In genomic region chr4:19879330-19879729, GRCh38 we compare ENCODE assay signal across 15 cellular contexts.
A peak's percentile ranks its signal among the peaks of the same experiment; 100 is the strongest.
DNase-seq lines count a peak whose midpoint lies in the region; ATAC-seq and TF ChIP-seq lines count a peak whose summit lies in the region.
"Had no signal": no experiment of that assay in that cellular context is flagged by ENCODE, and none has a peak within 500 bp of the region (broad histone marks: within the 10 kb centered on the region; RNA-seq: fewer than 3 reads in every experiment).

No MANE protein-coding gene starts in this region.

- TF ChIP-seq CTCF in smooth muscle cell (IDR thresholded peaks at IDR 0.05; ENCODE audit: borderline replicate concordance, insufficient read depth, poor library complexity, severe bottlenecking), result no peak

- POLR2A ChIA-PET in CD4-positive, alpha-beta memory T cell (lab: Charles Lee; ENCODE audit: partially characterized antibody), result no interaction called here

- H3K4me1 Mint-ChIP-seq in CD4-positive, alpha-beta memory T cell, result no peaks in the 10 kb centered on the region

- no peaks in the 10 kb centered on the region for H3K36me3 ChIP-seq in BLaER1 treated with 17β-estradiol and CSF1 and Interleukin-3, amounts not matched to agents 10 nM and 100 nM
- no peaks in the 10 kb centered on the region for H3K36me3 ChIP-seq in smooth muscle cell (ENCODE audit: low read depth)
- H3K36me3 ChIP-seq in CD4-positive, alpha-beta memory T cell (ENCODE audit: insufficient read depth, low read length), result no peaks in the 10 kb centered on the region

- H3K27me3 ChIP-seq in BLaER1 treated with 17β-estradiol and CSF1 and Interleukin-3, amounts not matched to agents 10 nM and 100 nM, result no peaks in the 10 kb centered on the region
- no peaks in the 10 kb centered on the region for H3K27me3 ChIP-seq in smooth muscle cell (ENCODE audit: low read depth)
- H3K27me3 ChIP-seq in CD4-positive, alpha-beta memory T cell (ENCODE audit: insufficient read depth, low read length), result no peaks in the 10 kb centered on the region

- H4K20me1 ChIP-seq in BLaER1 treated with 17β-estradiol and CSF1 and Interleukin-3, amounts not matched to agents 10 nM and 100 nM, result no peaks in the 10 kb centered on the region
- H4K20me1 ChIP-seq in smooth muscle cell (ENCODE audit: low read depth), result no peaks in the 10 kb centered on the region

- 49% methylated on average over 5 of the region's 5 CpGs for WGBS in smooth muscle cell (ENCODE audit: low lambda C conversion rate)

- intact Hi-C loops in CD4-positive, alpha-beta memory T cell (cut with micrococcal nuclease), result no loop called here

- H3K79me2 ChIP-seq in smooth muscle cell (ENCODE audit: low read depth), result no peaks in the 10 kb centered on the region

- H3K4me3 ChIP-seq in BLaER1 treated with 17β-estradiol and CSF1 and Interleukin-3, amounts not matched to agents 10 nM and 100 nM, result no peak overlapping the region
- H3K4me3 ChIP-seq in Jurkat, Clone E6-1 (ENCODE audit: low read length), result no peak overlapping the region
- no peak overlapping the region for H3K4me3 ChIP-seq in smooth muscle cell
- H3K4me3 ChIP-seq in CD4-positive, alpha-beta memory T cell (ENCODE audit: low read length in 2 of 2), result no peak overlapping the region

- H3K27me3 Mint-ChIP-seq in CD4-positive, alpha-beta memory T cell, result no peaks in the 10 kb centered on the region
- H3K27me3 Mint-ChIP-seq: CD4-positive, alpha-beta T cell had no signal

- peaks cover 0 to 24% (median 21%) of the 10 kb centered on the region in 10 experiments; a peak in 15 of 20 replicates for H3K4me1 ChIP-seq in BLaER1 treated with 17β-estradiol and CSF1 and Interleukin-3, amounts not matched to agents 10 nM and 100 nM
- no peaks in the 10 kb centered on the region for H3K4me1 ChIP-seq in smooth muscle cell (ENCODE audit: low read depth)
- no peaks in the 10 kb centered on the region for H3K4me1 ChIP-seq in CD4-positive, alpha-beta memory T cell (ENCODE audit: insufficient read depth, low read length)

- H3K4me2 ChIP-seq in BLaER1 treated with 17β-estradiol and CSF1 and Interleukin-3, amounts not matched to agents 10 nM and 100 nM, result peak overlapping the region in 8 of 11 experiments; percentile 24 to 76 (median 60); a peak in 16 of 22 replicates
- H3K4me2 ChIP-seq in smooth muscle cell, result peak overlapping the region; percentile 50

- H2AFZ ChIP-seq in smooth muscle cell (ENCODE audit: low read depth), result no peak overlapping the region

- no peak overlapping the region for H3K27ac Mint-ChIP-seq in CD4-positive, alpha-beta memory T cell
- H3K27ac Mint-ChIP-seq: CD4-positive, alpha-beta T cell; HFFc6 had no signal

- H3K9me3 ChIP-seq in BLaER1 treated with 17β-estradiol and CSF1 and Interleukin-3, amounts not matched to agents 10 nM and 100 nM (replicated peaks in 1 of 11), result 0 out of 22 replicates have a peak, but pooled peaks cover 0 to 3% (median 0%) of the 10 kb centered on the region in 11 experiments
- no peaks in the 10 kb centered on the region for H3K9me3 ChIP-seq in smooth muscle cell (replicated peaks; ENCODE audit: low read depth)
- H3K9me3 ChIP-seq in CD4-positive, alpha-beta memory T cell (ENCODE audit: control insufficient read depth in 1 of 2, low read length in 2 of 2), result no peaks in the 10 kb centered on the region

- H3F3A ChIP-seq in smooth muscle cell (ENCODE audit: low read depth), result no peaks in the 10 kb centered on the region

- H3K27ac ChIP-seq in BLaER1 treated with 17β-estradiol and CSF1 and Interleukin-3, amounts not matched to agents 10 nM and 100 nM, result no peak overlapping the region
- H3K27ac ChIP-seq in smooth muscle cell (ENCODE audit: low read depth), result no peak overlapping the region
- no peak overlapping the region for H3K27ac ChIP-seq in CD4-positive, alpha-beta memory T cell (ENCODE audit: low read depth, low read length)

- peak; percentile 23 for DNase-seq in Jurkat, Clone E6-1 (ENCODE audit: low read depth, low spot score)
- DNase-seq in RPMI7951 (ENCODE audit: low read depth) (peak; percentile 18), smooth muscle cell (lab: John Stamatoyannopoulos, UW; ENCODE audit: unreplicated experiment) (no peak)
- DNase-seq in stimulated activated naive CD4-positive, alpha-beta T cell (lab: John Stamatoyannopoulos, UW), result no peak
- DNase-seq in CD4-positive, alpha-beta memory T cell, result no peak
- DNase-seq: 8988T; AML-193; C1 segment of cervical spinal cord; CD4-positive, alpha-beta T cell; DMS79; HCEC 1CT; HFFc6; KBM-7 had no signal

- peaks cover 0 to 17% (median 5%) of the 10 kb centered on the region in 8 donors for H3K9me3 Mint-ChIP-seq in CD4-positive, alpha-beta memory T cell
- H3K9me3 Mint-ChIP-seq: HFFc6 had no signal

- H3K9ac ChIP-seq in BLaER1 treated with 17β-estradiol and CSF1 and Interleukin-3, amounts not matched to agents 10 nM and 100 nM, result no peak overlapping the region
- no peak overlapping the region for H3K9ac ChIP-seq in smooth muscle cell (ENCODE audit: low read depth)

- no peaks in the 10 kb centered on the region for H3K36me3 Mint-ChIP-seq in CD4-positive, alpha-beta memory T cell

- no peak for ATAC-seq in HG02973 (IDR thresholded peaks at IDR 0.05; ENCODE audit: unreplicated experiment)

- no peak overlapping the region for H3K4me3 Mint-ChIP-seq in CD4-positive, alpha-beta memory T cell
- H3K4me3 Mint-ChIP-seq: CD4-positive, alpha-beta T cell; HFFc6 had no signal

- CTCF ChIA-PET in CD4-positive, alpha-beta memory T cell (lab: Charles Lee; ENCODE audit: partially characterized antibody), result no interaction called here

Comparison
In these comparisons a context has a peak if more than half of its experiments do, and no peak if none do; other contexts are left out.
1. DNase-seq: peak in Jurkat, Clone E6-1 (single experiment) and RPMI7951 (single experiment); none in smooth muscle cell (single experiment), stimulated activated naive CD4-positive, alpha-beta T cell (0 of 6) and CD4-positive, alpha-beta memory T cell (0 of 5).